19 cellular contexts compared by ENCODE assay signal in genomic region chr2:143955416-143956075, GRCh38.
A peak's percentile ranks its signal among the peaks of the same experiment; 100 is the strongest.
DNase-seq lines count a peak whose midpoint lies in the region; ATAC-seq and TF ChIP-seq lines count a peak whose summit lies in the region.
"Had no signal": no experiment of that assay in that cellular context is flagged by ENCODE, and none has a peak within 500 bp of the region (broad histone marks: within the 10 kb centered on the region; RNA-seq: fewer than 3 reads in every experiment).

No MANE protein-coding gene starts in this region.

- intact Hi-C loops in mammary epithelial cell (cut with micrococcal nuclease) (no loop called here), natural killer cell (cut with micrococcal nuclease) (no loop called here)

- no peak for ATAC-seq in natural killer cell
- ATAC-seq: HepG2; natural killer cell treated with Interleukin-12 subunit alpha and Interleukin-12 subunit beta and Interleukin-15 and Interleukin-18, amount 100 ng/mL, for 72 hours; upper lobe of right lung had no signal

- BruUV-seq in mammary epithelial cell (replicated peaks; lab: Mats Ljungman, UMichigan) = no TSS peak

- no peaks in the 10 kb centered on the region for H3K36me3 Mint-ChIP-seq in type B pancreatic cell
- H3K36me3 Mint-ChIP-seq in natural killer cell = peaks cover 8% of the 10 kb centered on the region

- CTCF ChIA-PET in mammary epithelial cell (lab: Charles Lee; ENCODE audit: low non-redundant PET) = no interaction called here

- in situ Hi-C loops in mammary epithelial cell (cut with MboI; ENCODE audit: low sequenced_read_pairs in 2 of 2) = no loop called here

- 97% methylated on average over 2 of the region's 2 CpGs for WGBS in mammary epithelial cell (ENCODE audit: low coverage, missing lambda C conversion rate)

- no peak overlapping the region for H3K27ac Mint-ChIP-seq in type B pancreatic cell
- H3K27ac Mint-ChIP-seq in natural killer cell = no peak overlapping the region
- H3K27ac Mint-ChIP-seq: activated B cell treated with CpG ODN at 0.5 μM for 24 hours, immature natural killer cell had no signal

- no peaks in the 10 kb centered on the region for H3K9me3 ChIP-seq in mammary epithelial cell (replicated peaks; ENCODE audit: insufficient read depth, low read length)
- H3K9me3 ChIP-seq in Karpas-422 (ENCODE audit: low read length) = no peaks in the 10 kb centered on the region
- H3K9me3 ChIP-seq: BLaER1, upper lobe of right lung had no signal

- H2AFZ ChIP-seq in mammary epithelial cell (ENCODE audit: low read depth, low read length) = no peak overlapping the region
- H2AFZ ChIP-seq in Karpas-422 (ENCODE audit: low read length) = no peak overlapping the region

- H3K9ac ChIP-seq in mammary epithelial cell (ENCODE audit: insufficient read depth, low read length) = no peak overlapping the region
- no peak overlapping the region for H3K9ac ChIP-seq in Karpas-422 (ENCODE audit: low read length)
- H3K9ac ChIP-seq: BLaER1 had no signal

- H3K79me2 ChIP-seq in mammary epithelial cell (ENCODE audit: insufficient read depth, low read length) = no peaks in the 10 kb centered on the region
- no peaks in the 10 kb centered on the region for H3K79me2 ChIP-seq in Karpas-422 (ENCODE audit: low read length)

- H3K36me3 ChIP-seq in mammary epithelial cell (ENCODE audit: insufficient read depth, low read length) (no peaks in the 10 kb centered on the region), kidney epithelial cell (ENCODE audit: control insufficient read depth, insufficient read depth, low read length) (no peaks in the 10 kb centered on the region), Karpas-422 (ENCODE audit: insufficient read depth, low read length) (no peaks in the 10 kb centered on the region)
- H3K36me3 ChIP-seq: BLaER1, upper lobe of right lung had no signal

- H3K27ac ChIP-seq in mammary epithelial cell (ENCODE audit: insufficient read depth, low read depth, low read length) (no peak overlapping the region), Karpas-422 (ENCODE audit: low read length) (no peak overlapping the region)
- H3K27ac ChIP-seq: BLaER1, epithelial cell of prostate, upper lobe of right lung had no signal

- peaks cover 6% of the 10 kb centered on the region for H3K4me1 ChIP-seq in mammary epithelial cell (ENCODE audit: insufficient read depth, low read length)
- no peaks in the 10 kb centered on the region for H3K4me1 ChIP-seq in Karpas-422 (ENCODE audit: low read length)
- H3K4me1 ChIP-seq: BLaER1, spleen, upper lobe of right lung had no signal

- H4K20me1 ChIP-seq in mammary epithelial cell (ENCODE audit: insufficient read depth, low read length) (no peaks in the 10 kb centered on the region), Karpas-422 (ENCODE audit: insufficient read depth, low read depth, low read length) (no peaks in the 10 kb centered on the region)
- H4K20me1 ChIP-seq: BLaER1 had no signal

- H3K4me3 ChIP-seq in mammary epithelial cell (replicated peaks in 1 of 3; ENCODE audit: insufficient read depth in 1 of 3, low read depth in 2 of 3, low read length in 3 of 3) (no peak overlapping the region), kidney epithelial cell (ENCODE audit: low read depth, low read length) (no peak overlapping the region), Karpas-422 (ENCODE audit: low read length) (no peak overlapping the region)
- H3K4me3 ChIP-seq: BLaER1, spleen, upper lobe of right lung had no signal

- no peaks in the 10 kb centered on the region for H3K9me2 ChIP-seq in Karpas-422 (replicated peaks; ENCODE audit: insufficient read depth, low read length)

- H3K4me3 Mint-ChIP-seq in type B pancreatic cell = no peak overlapping the region
- no peak overlapping the region for H3K4me3 Mint-ChIP-seq in natural killer cell
- H3K4me3 Mint-ChIP-seq: activated B cell treated with CpG ODN at 0.5 μM for 24 hours; immature natural killer cell; natural killer cell treated with Interleukin-12 subunit alpha and Interleukin-12 subunit beta and Interleukin-15 and Interleukin-18, amount 100 ng/mL, for 72 hours had no signal

- H3K4me1 Mint-ChIP-seq in type B pancreatic cell (ENCODE audit: unreplicated experiment) (no peaks in the 10 kb centered on the region), natural killer cell (no peaks in the 10 kb centered on the region)
- H3K4me1 Mint-ChIP-seq: activated B cell treated with CpG ODN at 0.5 μM for 24 hours, immature natural killer cell had no signal

- H3K9me3 Mint-ChIP-seq in type B pancreatic cell = peaks cover 5% of the 10 kb centered on the region
- H3K9me3 Mint-ChIP-seq in natural killer cell = peaks cover 2 to 4% of the 10 kb centered on the region in 2 donors
- H3K9me3 Mint-ChIP-seq: activated B cell treated with CpG ODN at 0.5 μM for 24 hours, immature natural killer cell had no signal

- TF ChIP-seq CTCF in mammary epithelial cell (conservative IDR thresholded peaks at IDR 0.05 in 1 of 2, IDR thresholded peaks at IDR 0.05 in 1 of 2; ENCODE audit: extremely low read depth in 1 of 2, insufficient read depth in 1 of 2, low read depth in 1 of 2, low read length in 2 of 2) (no peak), kidney epithelial cell (IDR thresholded peaks at IDR 0.05; ENCODE audit: insufficient read depth, low read length, poor library complexity, severe bottlenecking) (no peak), type B pancreatic cell (conservative IDR thresholded peaks at IDR 0.05) (no peak), natural killer cell (IDR thresholded peaks at IDR 0.05) (no peak)

- H3K27me3 Mint-ChIP-seq in type B pancreatic cell (no peaks in the 10 kb centered on the region), natural killer cell (ENCODE audit: low read depth in 2 of 2) (no peaks in the 10 kb centered on the region)
- H3K27me3 Mint-ChIP-seq: activated B cell treated with CpG ODN at 0.5 μM for 24 hours; natural killer cell treated with Interleukin-12 subunit alpha and Interleukin-12 subunit beta and Interleukin-15 and Interleukin-18, amount 100 ng/mL, for 72 hours had no signal

- H3K27me3 ChIP-seq in mammary epithelial cell (ENCODE audit: insufficient read depth, low read length) (no peaks in the 10 kb centered on the region), kidney epithelial cell (ENCODE audit: control insufficient read depth, insufficient read depth, low read length) (no peaks in the 10 kb centered on the region), Karpas-422 (ENCODE audit: low read length) (no peaks in the 10 kb centered on the region)
- H3K27me3 ChIP-seq: BLaER1, spleen, upper lobe of right lung had no signal

- DNase-seq in AG20443 (ENCODE audit: low spot score) (peak; percentile 32), NCI-H2227 (lab: John Stamatoyannopoulos, UW; ENCODE audit: unreplicated experiment) (peak; percentile 26), mammary epithelial cell (peak; percentile 29), kidney epithelial cell (ENCODE audit: low read depth) (peak; percentile 31), type B pancreatic cell (ENCODE audit: extremely low spot score, unreplicated experiment) (no peak), natural killer cell (no peak), Karpas-422 (no peak), putamen (ENCODE audit: low spot score) (no peak)
- DNase-seq: activated B cell treated with CpG ODN at 0.5 μM for 24 hours, activated T-cell treated with anti-CD3 and anti-CD28 coated beads for 4 hours, amygdala, immature natural killer cell, Right ventricle myocardium superior, spleen, upper lobe of right lung had no signal

- dilution Hi-C loops in mammary epithelial cell (cut with HindIII; ENCODE audit: low sequenced_read_pairs) = no loop called here

- peak overlapping the region; percentile 36 for H3K4me2 ChIP-seq in mammary epithelial cell (ENCODE audit: insufficient read depth, low read depth, low read length)
- no peak overlapping the region for H3K4me2 ChIP-seq in Karpas-422 (ENCODE audit: low read depth, low read length, poor library complexity, severe bottlenecking)
- H3K4me2 ChIP-seq: BLaER1 had no signal

Comparison
In these comparisons a context has a peak if more than half of its experiments do, and no peak if none do; other contexts are left out.
1. DNase-seq: peak in AG20443 (single experiment), NCI-H2227 (single experiment), mammary epithelial cell (single experiment) and kidney epithelial cell (single experiment); none in type B pancreatic cell (single experiment), natural killer cell (single experiment), Karpas-422 (single experiment) and putamen (single experiment).